In the genomic region with DNA sequence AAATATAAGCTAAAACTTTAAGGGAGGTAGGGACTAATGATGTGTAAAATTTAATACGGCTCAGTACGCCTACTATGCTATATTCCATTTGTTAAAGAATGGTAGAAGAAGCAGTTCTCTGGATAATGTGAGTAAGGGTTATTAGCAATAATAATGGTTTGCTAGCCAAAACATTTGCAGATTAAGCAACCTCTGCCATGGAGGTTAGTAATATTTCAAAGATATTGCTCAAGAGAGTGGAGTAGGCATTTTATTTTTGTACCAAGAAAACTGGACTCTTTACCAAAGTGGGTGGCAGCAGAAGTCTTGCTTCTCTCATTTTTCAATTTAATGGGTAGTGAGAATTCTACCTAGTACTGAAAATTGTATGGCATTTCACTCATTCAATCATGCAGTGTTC, we compare ENCODE assay signal across 25 cellular contexts.
DNase-seq lines count a peak whose midpoint lies in the region; ATAC-seq, FAIRE-seq and TF ChIP-seq lines count a peak whose summit lies in the region.
"Had no signal": no experiment of that assay in that cellular context is flagged by ENCODE, and none has a peak within 500 bp of the region (broad histone marks: within the 10 kb centered on the region; RNA-seq: fewer than 3 reads in every experiment).

No MANE protein-coding gene starts in this region.

- no peaks in the 10 kb centered on the region for H3K36me3 ChIP-seq in mammary epithelial cell (ENCODE audit: insufficient read depth, low read length)
- H3K36me3 ChIP-seq in bronchial epithelial cell (ENCODE audit: control insufficient read depth, insufficient read depth, low read length), result no peaks in the 10 kb centered on the region
- H3K36me3 ChIP-seq: BE2C; BLaER1 treated with 17β-estradiol and CSF1 and Interleukin-3, amounts not matched to agents 10 nM and 100 nM had no signal

- H3K27me3 ChIP-seq in mammary epithelial cell (ENCODE audit: insufficient read depth, low read length) (no peaks in the 10 kb centered on the region), bronchial epithelial cell (ENCODE audit: control insufficient read depth, insufficient read depth, low read length) (no peaks in the 10 kb centered on the region)
- H3K27me3 ChIP-seq: BE2C; BLaER1 treated with 17β-estradiol and CSF1 and Interleukin-3, amounts not matched to agents 10 nM and 100 nM had no signal

- no peaks in the 10 kb centered on the region for H3K4me1 ChIP-seq in mammary epithelial cell (ENCODE audit: insufficient read depth, low read length)
- H3K4me1 ChIP-seq: A549; BE2C; BLaER1 treated with 17β-estradiol and CSF1 and Interleukin-3, amounts not matched to agents 10 nM and 100 nM had no signal

- POLR2A ChIA-PET in MCF 10A (lab: Yijun Ruan, JAX), result no interaction called here

- no peak for ATAC-seq in GM21526 (IDR thresholded peaks at IDR 0.05; ENCODE audit: low FRiP score, unreplicated experiment)
- ATAC-seq: A549, GM12878 had no signal

- H3K36me3 Mint-ChIP-seq in MCF 10A (ENCODE audit: insufficient read depth, unreplicated experiment), result no peaks in the 10 kb centered on the region
- H3K36me3 Mint-ChIP-seq: CD14-positive monocyte had no signal

- dilution Hi-C loops in mammary epithelial cell (cut with HindIII; ENCODE audit: low sequenced_read_pairs), result no loop called here

- no peaks in the 10 kb centered on the region for H4K20me1 ChIP-seq in mammary epithelial cell (ENCODE audit: insufficient read depth, low read length)
- H4K20me1 ChIP-seq: BLaER1 treated with 17β-estradiol and CSF1 and Interleukin-3, amounts not matched to agents 10 nM and 100 nM had no signal

- H3K79me2 ChIP-seq in mammary epithelial cell (ENCODE audit: insufficient read depth, low read length), result no peaks in the 10 kb centered on the region

- H3K9ac ChIP-seq in mammary epithelial cell (ENCODE audit: insufficient read depth, low read length), result no peak overlapping the region
- H3K9ac ChIP-seq: BLaER1 treated with 17β-estradiol and CSF1 and Interleukin-3, amounts not matched to agents 10 nM and 100 nM had no signal

- no peak overlapping the region for H3K27ac ChIP-seq in mammary epithelial cell (ENCODE audit: insufficient read depth, low read depth, low read length)
- H3K27ac ChIP-seq: A549; BLaER1 treated with 17β-estradiol and CSF1 and Interleukin-3, amounts not matched to agents 10 nM and 100 nM had no signal

- H3K4me1 Mint-ChIP-seq in MCF 10A (ENCODE audit: insufficient read depth, unreplicated experiment), result no peaks in the 10 kb centered on the region
- H3K4me1 Mint-ChIP-seq: CD14-positive monocyte; CD8-positive, alpha-beta memory T cell had no signal

- no peak overlapping the region for H3K4me2 ChIP-seq in mammary epithelial cell (ENCODE audit: insufficient read depth, low read depth, low read length)
- H3K4me2 ChIP-seq: A549; BLaER1 treated with 17β-estradiol and CSF1 and Interleukin-3, amounts not matched to agents 10 nM and 100 nM had no signal

- peaks cover 14% of the 10 kb centered on the region for H3K9me3 Mint-ChIP-seq in MCF 10A (ENCODE audit: unreplicated experiment)

- DNase-seq in MCF 10A (ENCODE audit: unreplicated experiment) (peak; percentile 13), mammary epithelial cell (no peak), bronchial epithelial cell (ENCODE audit: low read depth) (peak; percentile 25), fibroblast of villous mesenchyme (ENCODE audit: low read depth) (peak; percentile 18), pons (ENCODE audit: low spot score) (no peak)
- DNase-seq in stimulated activated naive CD4-positive, alpha-beta T cell (lab: John Stamatoyannopoulos, UW), result no peak
- DNase-seq: 8988T; ACHN; AML-193; BE2C; CD4-positive, alpha-beta T cell; CD8-positive, alpha-beta memory T cell; DMS 273 treated with DMSO at 0.1 percent for 48 hours; DMS79; EL; GDM1; H7; HCEC 1CT had no signal

- no peak for FAIRE-seq in bronchial epithelial cell (lab: Jason Lieb, UNC)
- FAIRE-seq: A549, D721Med, GM12878, H1 had no signal

- H3K4me3 ChIP-seq in mammary epithelial cell (replicated peaks in 1 of 3; ENCODE audit: insufficient read depth in 1 of 3, low read depth in 2 of 3, low read length in 3 of 3), result no peak overlapping the region
- no peak overlapping the region for H3K4me3 ChIP-seq in bronchial epithelial cell (ENCODE audit: low read depth, low read length)
- no peak overlapping the region for H3K4me3 ChIP-seq in fibroblast of villous mesenchyme (ENCODE audit: low read depth, low read length)
- H3K4me3 ChIP-seq: A549; BLaER1 treated with 17β-estradiol and CSF1 and Interleukin-3, amounts not matched to agents 10 nM and 100 nM; GM12878 had no signal

- no peak overlapping the region for H2AFZ ChIP-seq in mammary epithelial cell (ENCODE audit: low read depth, low read length)

- H3K9me3 ChIP-seq in mammary epithelial cell (replicated peaks; ENCODE audit: insufficient read depth, low read length), result no peaks in the 10 kb centered on the region

- in situ Hi-C loops in mammary epithelial cell (cut with MboI; ENCODE audit: low sequenced_read_pairs in 2 of 2), result loop anchor here in 1 of 2 donors (25.0 kb wide), 1 partner anchor 435 kb away; no protein-coding TSS in a partner anchor

- TF ChIP-seq CTCF in MCF 10A (IDR thresholded peaks at IDR 0.05; ENCODE audit: unreplicated experiment) (no peak), mammary epithelial cell (conservative IDR thresholded peaks at IDR 0.05 in 1 of 2, IDR thresholded peaks at IDR 0.05 in 1 of 2; ENCODE audit: extremely low read depth in 1 of 2, insufficient read depth in 1 of 2, low read depth in 1 of 2, low read length in 2 of 2) (no peak), bronchial epithelial cell (IDR thresholded peaks at IDR 0.05; ENCODE audit: insufficient read depth, low read length, severe bottlenecking) (no peak), fibroblast of villous mesenchyme (IDR thresholded peaks at IDR 0.05; ENCODE audit: insufficient read depth, low read depth, low read length) (no peak)

- CTCF ChIA-PET in MCF 10A (lab: Yijun Ruan, JAX) (interaction anchor here (0.6 to 0.9 kb wide), 3 partner anchors 13 to 263 kb away, joined by 3 read pairs; no protein-coding TSS in a partner anchor), mammary epithelial cell (lab: Charles Lee; ENCODE audit: low non-redundant PET) (no interaction called here)

- H3K27me3 Mint-ChIP-seq in MCF 10A (ENCODE audit: insufficient read depth, unreplicated experiment), result no peaks in the 10 kb centered on the region

- WGBS in mammary epithelial cell (ENCODE audit: low coverage, missing lambda C conversion rate), result 78% methylated on average over 2 of the region's 2 CpGs

- BruUV-seq in MCF 10A (replicated peaks; lab: Mats Ljungman, UMichigan) (no TSS peak), mammary epithelial cell (replicated peaks; lab: Mats Ljungman, UMichigan) (no TSS peak)

- H3K4me3 Mint-ChIP-seq in MCF 10A (ENCODE audit: unreplicated experiment), result no peak overlapping the region
- H3K4me3 Mint-ChIP-seq: CD14-positive monocyte; CD4-positive, alpha-beta T cell; CD8-positive, alpha-beta memory T cell had no signal

- H3K27ac Mint-ChIP-seq in MCF 10A (ENCODE audit: low read depth, unreplicated experiment), result no peak overlapping the region
- H3K27ac Mint-ChIP-seq: CD14-positive monocyte; CD4-positive, alpha-beta T cell; CD8-positive, alpha-beta memory T cell had no signal

- intact Hi-C loops in MCF 10A (cut with micrococcal nuclease) (no loop called here), mammary epithelial cell (cut with micrococcal nuclease) (no loop called here)

Comparison
In these comparisons a context has a peak if more than half of its experiments do, and no peak if none do; other contexts are left out.
1. DNase-seq: peak in MCF 10A (single experiment), bronchial epithelial cell (single experiment) and fibroblast of villous mesenchyme (single experiment); none in mammary epithelial cell (single experiment), pons (single experiment) and stimulated activated naive CD4-positive, alpha-beta T cell (0 of 6).